13 cellular contexts compared by ENCODE assay signal in the genomic region with DNA sequence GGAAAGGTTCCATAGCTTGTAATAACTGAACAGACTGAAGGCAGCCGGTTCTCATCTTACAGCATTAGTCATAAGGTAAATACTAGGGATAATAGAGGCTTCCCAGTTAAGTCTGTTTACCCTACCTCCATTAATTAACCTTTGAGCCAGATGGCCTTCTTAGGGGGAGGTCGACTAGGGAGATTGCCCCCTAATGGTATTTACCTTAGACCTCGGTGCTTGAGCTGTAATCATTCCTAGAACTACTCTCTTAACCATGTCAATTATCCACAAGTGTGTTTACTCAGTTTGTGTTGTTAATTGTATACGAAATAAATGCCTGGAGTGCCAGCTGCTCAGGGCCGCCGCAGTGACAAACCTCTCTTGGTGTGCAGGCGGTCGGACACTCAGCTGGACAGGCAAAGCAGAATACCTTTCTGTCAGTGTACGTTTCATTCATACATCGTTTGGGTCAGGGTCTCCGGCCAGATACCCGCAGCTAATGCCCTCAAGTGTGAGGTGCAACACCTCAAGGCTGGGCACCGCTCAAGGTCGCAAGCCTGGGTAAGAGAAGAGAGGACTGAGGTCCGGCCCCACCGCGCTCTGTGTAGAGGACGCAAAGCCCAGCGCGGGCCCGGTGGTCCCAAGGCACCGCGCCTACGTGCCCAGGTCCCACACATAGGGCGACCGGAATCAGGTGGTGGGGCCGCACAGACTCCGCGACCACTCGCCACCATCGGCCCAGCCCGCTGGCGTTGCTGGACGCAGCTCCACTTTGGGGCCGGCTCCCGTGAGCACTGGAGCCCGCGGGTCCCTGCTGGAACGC.
A peak's percentile ranks its signal among the peaks of the same experiment; 100 is the strongest.
DNase-seq lines count a peak whose midpoint lies in the region; ATAC-seq, FAIRE-seq and TF ChIP-seq lines count a peak whose summit lies in the region.
"Had no signal": no experiment of that assay in that cellular context is flagged by ENCODE, and none has a peak within 500 bp of the region (broad histone marks: within the 10 kb centered on the region; RNA-seq: fewer than 3 reads in every experiment).

No MANE protein-coding gene starts in this region.

- CTCF ChIA-PET in A549 (lab: Yijun Ruan, JAX), result no interaction called here
- CTCF ChIA-PET in BJ (lab: Yijun Ruan, JAX), result no interaction called here
- CTCF ChIA-PET in activated B cell treated with CpG ODN at 0.5 μM for 24 hours (lab: Charles Lee), result no interaction called here

- H3K36me3 ChIP-seq in BJ (ENCODE audit: control insufficient read depth, insufficient read depth, low read length), result no peaks in the 10 kb centered on the region
- no peaks in the 10 kb centered on the region for H3K36me3 ChIP-seq in lower lobe of right lung
- H3K36me3 ChIP-seq: gastrocnemius medialis had no signal

- DNase-seq in A549 (ENCODE audit: low read depth in 1 of 2, low spot score in 1 of 2) (peak in 1 of 2 experiments; percentile 28), BJ (ENCODE audit: low read depth) (no peak), activated B cell treated with CpG ODN at 0.5 μM for 24 hours (no peak), lower lobe of right lung (peak; percentile 31), T1000 (lab: John Stamatoyannopoulos, UW) (no peak), coronary artery (ENCODE audit: low spot score) (no peak), glutamatergic neuron (no peak)
- DNase-seq: activated CD8-positive, alpha-beta memory T cell treated with anti-CD3 and anti-CD28 coated beads, Interleukin-2, amount 50 U/mL, for 4 hours; NCI-H1105; psoas muscle; SIG-M5 had no signal

- POLR2A ChIA-PET in A549 (lab: Yijun Ruan, JAX), result no interaction called here
- POLR2A ChIA-PET in BJ (lab: Charles Lee), result no interaction called here
- POLR2A ChIA-PET in activated B cell treated with CpG ODN at 0.5 μM for 24 hours (lab: Charles Lee), result no interaction called here

- H3K27me3 Mint-ChIP-seq in activated B cell treated with CpG ODN at 0.5 μM for 24 hours (no peaks in the 10 kb centered on the region), glutamatergic neuron (ENCODE audit: unreplicated experiment) (no peaks in the 10 kb centered on the region)

- H3K27ac ChIP-seq in A549, result peak overlapping the region; percentile 75 to 86
- H3K27ac ChIP-seq in lower lobe of right lung, result no peak overlapping the region
- H3K27ac ChIP-seq in coronary artery, result no peak overlapping the region
- H3K27ac ChIP-seq: gastrocnemius medialis, psoas muscle had no signal

- no peaks in the 10 kb centered on the region for H3K4me1 Mint-ChIP-seq in activated B cell treated with CpG ODN at 0.5 μM for 24 hours
- no peaks in the 10 kb centered on the region for H3K4me1 Mint-ChIP-seq in glutamatergic neuron (ENCODE audit: low read depth, unreplicated experiment)

- TF ChIP-seq RAD21 in A549 (conservative IDR thresholded peaks at IDR 0.05 in 1 of 2, IDR thresholded peaks at IDR 0.05 in 1 of 2), result no peak

- no peak for TF ChIP-seq POLR2A in A549 (IDR thresholded peaks at IDR 0.05; ENCODE audit: low read length)

- H3K9me3 ChIP-seq in A549 (no peaks in the 10 kb centered on the region), lower lobe of right lung (no peaks in the 10 kb centered on the region)
- H3K9me3 ChIP-seq: gastrocnemius medialis, psoas muscle had no signal

- ATAC-seq in A549, result peak; percentile 69
- no peak for ATAC-seq in activated B cell treated with CpG ODN at 0.5 μM for 24 hours (ENCODE audit: low read depth)
- peak in 1 of 2 donors; percentile 48 for ATAC-seq in lower lobe of right lung
- ATAC-seq in GM18520 (IDR thresholded peaks at IDR 0.05; ENCODE audit: unreplicated experiment), result no peak
- ATAC-seq: psoas muscle had no signal

- no peak for TF ChIP-seq EP300 in A549 (IDR thresholded peaks at IDR 0.05)

- H3K27me3 ChIP-seq in BJ (ENCODE audit: control insufficient read depth, insufficient read depth, low read length) (no peaks in the 10 kb centered on the region), lower lobe of right lung (ENCODE audit: low read depth) (no peaks in the 10 kb centered on the region)
- H3K27me3 ChIP-seq: gastrocnemius medialis had no signal

- H3K4me3 Mint-ChIP-seq in activated B cell treated with CpG ODN at 0.5 μM for 24 hours (peak overlapping the region; percentile 28), glutamatergic neuron (ENCODE audit: unreplicated experiment) (no peak overlapping the region)

- H3K36me3 Mint-ChIP-seq in activated B cell treated with CpG ODN at 0.5 μM for 24 hours (ENCODE audit: low read depth) (no peaks in the 10 kb centered on the region), glutamatergic neuron (ENCODE audit: unreplicated experiment) (no peaks in the 10 kb centered on the region)

- H3K4me3 ChIP-seq in A549 (peak overlapping the region; percentile 48), BJ (ENCODE audit: low read depth, low read length) (peak overlapping the region; percentile 49), lower lobe of right lung (peak overlapping the region; percentile 44), coronary artery (no peak overlapping the region)
- H3K4me3 ChIP-seq: psoas muscle had no signal

- 0% methylated on average over 4 of the region's 39 CpGs for WGBS in A549 (ENCODE audit: missing lambda C conversion rate)

- FAIRE-seq in A549 (lab: Jason Lieb, UNC), result no peak

- H3K9me3 Mint-ChIP-seq in activated B cell treated with CpG ODN at 0.5 μM for 24 hours (no peaks in the 10 kb centered on the region), glutamatergic neuron (ENCODE audit: unreplicated experiment) (peaks cover 2% of the 10 kb centered on the region)

- peaks cover 5% of the 10 kb centered on the region; the same call in 2 of the 3 replicates for H3K4me1 ChIP-seq in A549
- H3K4me1 ChIP-seq in lower lobe of right lung, result no peaks in the 10 kb centered on the region
- H3K4me1 ChIP-seq: gastrocnemius medialis, psoas muscle had no signal

- no peak for TF ChIP-seq CTCF in A549 (IDR thresholded peaks at IDR 0.05)
- no peak for TF ChIP-seq CTCF in BJ (IDR thresholded peaks at IDR 0.05; ENCODE audit: insufficient read depth, low read depth, low read length)
- TF ChIP-seq CTCF in activated B cell treated with CpG ODN at 0.5 μM for 24 hours (IDR thresholded peaks at IDR 0.05), result no peak
- TF ChIP-seq CTCF in lower lobe of right lung (IDR thresholded peaks at IDR 0.05), result no peak
- TF ChIP-seq CTCF in coronary artery (IDR thresholded peaks at IDR 0.05), result no peak
- no peak for TF ChIP-seq CTCF in glutamatergic neuron (IDR thresholded peaks at IDR 0.05; ENCODE audit: partially characterized antibody, unreplicated experiment)

- intact Hi-C loops in activated B cell treated with CpG ODN at 0.5 μM for 24 hours (cut with micrococcal nuclease) (no loop called here), lower lobe of right lung (cut with DNase I) (no loop called here)

- no peak overlapping the region for H3K27ac Mint-ChIP-seq in activated B cell treated with CpG ODN at 0.5 μM for 24 hours
- no peak overlapping the region for H3K27ac Mint-ChIP-seq in glutamatergic neuron (ENCODE audit: unreplicated experiment)

- H3K4me2 ChIP-seq in A549, result peak overlapping the region; percentile 75

TF ChIP-seq in A549, 52 proteins besides CTCF, POLR2A, EP300 and RAD21:
- no peak for TF ChIP-seq PHF8 (IDR thresholded peaks at IDR 0.05; ENCODE audit: borderline replicate concordance, low read depth)
- no peak for TF ChIP-seq KDM5A (IDR thresholded peaks at IDR 0.05)
- TF ChIP-seq, protein P1, sequence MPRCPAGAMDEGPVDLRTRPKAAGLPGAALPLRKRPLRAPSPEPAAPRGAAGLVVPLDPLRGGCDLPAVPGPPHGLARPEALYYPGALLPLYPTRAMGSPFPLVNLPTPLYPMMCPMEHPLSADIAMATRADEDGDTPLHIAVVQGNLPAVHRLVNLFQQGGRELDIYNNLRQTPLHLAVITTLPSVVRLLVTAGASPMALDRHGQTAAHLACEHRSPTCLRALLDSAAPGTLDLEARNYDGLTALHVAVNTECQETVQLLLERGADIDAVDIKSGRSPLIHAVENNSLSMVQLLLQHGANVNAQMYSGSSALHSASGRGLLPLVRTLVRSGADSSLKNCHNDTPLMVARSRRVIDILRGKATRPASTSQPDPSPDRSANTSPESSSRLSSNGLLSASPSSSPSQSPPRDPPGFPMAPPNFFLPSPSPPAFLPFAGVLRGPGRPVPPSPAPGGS (IDR thresholded peaks at IDR 0.05), result no peak

Comparison
In these comparisons a context has a peak if more than half of its experiments do, and no peak if none do; other contexts are left out.
1. ATAC-seq: peak in A549 (2 of 2); none in activated B cell treated with CpG ODN at 0.5 μM for 24 hours (single experiment) and GM18520 (single experiment).
2. H3K27ac ChIP-seq: peak in A549 (2 of 2); none in lower lobe of right lung (single experiment) and coronary artery (0 of 2).